In genomic region chr16:66569827-66570405, GRCh38 we compare ENCODE assay signal across 15 cellular contexts. TPM values are rescaled to one million over a fixed set of nuclear protein-coding genes. Genes with fewer than 3 reads are reported as not detected.
DNase-seq lines count a peak whose midpoint lies in the region; ATAC-seq, FAIRE-seq and TF ChIP-seq lines count a peak whose summit lies in the region.
"Had no signal": no experiment of that assay in that cellular context is flagged by ENCODE, and none has a peak within 500 bp of the region (broad histone marks: within the 10 kb centered on the region; RNA-seq: fewer than 3 reads in every experiment).

No MANE protein-coding gene starts in this region.

- CTCF ChIA-PET in CD8-positive, alpha-beta memory T cell (lab: Charles Lee) = interaction anchor here (0.8 to 1.9 kb wide), 4 partner anchors 9 to 165 kb away, joined by 3 to 5 read pairs (median 4); partner anchors contain the start of genes CKLF and CMTM2
- CTCF ChIA-PET in endothelial cell of umbilical vein (lab: Charles Lee) = interaction anchor here (0.9 to 2.2 kb wide), 15 partner anchors 9 to 298 kb away, joined by 3 to 16 read pairs (median 4); partner anchors contain the start of genes CKLF, CMTM2 and CMTM3

- FAIRE-seq in endothelial cell of umbilical vein (lab: Jason Lieb, UNC) = peak; percentile 44
- FAIRE-seq: GM12892 had no signal

- TF ChIP-seq CTCF in NB4 (IDR thresholded peaks at IDR 0.05; ENCODE audit: low read depth, low read length) (no peak), endothelial cell of umbilical vein (IDR thresholded peaks at IDR 0.05; ENCODE audit: extremely low read depth in 1 of 2, insufficient read depth in 1 of 2, low read depth in 1 of 2, low read length in 2 of 2) (no peak), natural killer cell (IDR thresholded peaks at IDR 0.05) (no peak)

- dilution Hi-C loops in endothelial cell of umbilical vein (cut with MboI; ENCODE audit: extremely low pct_ligation_motif_present, low sequenced_read_pairs) = no loop called here

- TF ChIP-seq POLR2A in NB4 (IDR thresholded peaks at IDR 0.05; ENCODE audit: extremely low read depth, insufficient read length) (no peak), endothelial cell of umbilical vein (IDR thresholded peaks at IDR 0.05; ENCODE audit: low read depth, low read length) (no peak)

- peaks cover 3% of the 10 kb centered on the region for H3K36me3 ChIP-seq in CD8-positive, alpha-beta memory T cell (ENCODE audit: insufficient read depth, low read length)
- H3K36me3 ChIP-seq in endothelial cell of umbilical vein (ENCODE audit: control insufficient read depth in 2 of 2, extremely low read depth in 1 of 2, insufficient read depth in 2 of 2, low read length in 2 of 2) = peaks cover 0 to 8% of the 10 kb centered on the region in 2 experiments

- H3K36me3 Mint-ChIP-seq in CD8-positive, alpha-beta memory T cell = peaks cover 4 to 40% (median 11%) of the 10 kb centered on the region in 3 donors
- peaks cover 8% of the 10 kb centered on the region for H3K36me3 Mint-ChIP-seq in natural killer cell

- no peaks in the 10 kb centered on the region for H3K9me3 ChIP-seq in CD8-positive, alpha-beta memory T cell (ENCODE audit: low read length)
- no peaks in the 10 kb centered on the region for H3K9me3 ChIP-seq in endothelial cell of umbilical vein (replicated peaks; ENCODE audit: control insufficient read depth, insufficient read depth, low read length)
- H3K9me3 ChIP-seq: Caco-2 had no signal

- peak in 1 of 3 donors; percentile 42 for ATAC-seq in natural killer cell
- ATAC-seq in GM21526 (IDR thresholded peaks at IDR 0.05; ENCODE audit: low FRiP score, unreplicated experiment) = no peak
- ATAC-seq: activated naive CD4-positive, alpha-beta T cell treated with anti-CD3 and anti-CD28 coated beads, Interleukin-2, amount 50 U/mL, for 72 hours had no signal

- H3K9me3 Mint-ChIP-seq in CD8-positive, alpha-beta memory T cell = no peaks in the 10 kb centered on the region
- H3K9me3 Mint-ChIP-seq in natural killer cell = no peaks in the 10 kb centered on the region
- H3K9me3 Mint-ChIP-seq: activated naive CD4-positive, alpha-beta T cell treated with anti-CD3 and anti-CD28 coated beads, Interleukin-2, amount 50 U/mL, for 72 hours; nephron; T-helper 2 cell treated with Interferon-gamma antibody and Interleukin-4, amounts not matched to agents 5 μg/mL and 100 μg/mL, for 36 hours had no signal

- no peak overlapping the region for H3K27ac ChIP-seq in CD8-positive, alpha-beta memory T cell (ENCODE audit: low read depth, low read length)
- H3K27ac ChIP-seq in endothelial cell of umbilical vein (ENCODE audit: insufficient read depth, low read depth, low read length) = peak overlapping the region; percentile 79

- peak overlapping the region in 7 of 8 donors; percentile 15 to 87 (median 34) for H3K27ac Mint-ChIP-seq in CD8-positive, alpha-beta memory T cell
- H3K27ac Mint-ChIP-seq in natural killer cell = peak overlapping the region; percentile 71 to 72
- H3K27ac Mint-ChIP-seq: activated naive CD4-positive, alpha-beta T cell treated with anti-CD3 and anti-CD28 coated beads, Interleukin-2, amount 50 U/mL, for 72 hours; nephron; T-helper 2 cell treated with Interferon-gamma antibody and Interleukin-4, amounts not matched to agents 5 μg/mL and 100 μg/mL, for 36 hours had no signal

- no peaks in the 10 kb centered on the region for H3K27me3 Mint-ChIP-seq in CD8-positive, alpha-beta memory T cell
- no peaks in the 10 kb centered on the region for H3K27me3 Mint-ChIP-seq in natural killer cell (ENCODE audit: low read depth in 2 of 2)

- H3K4me2 ChIP-seq in endothelial cell of umbilical vein (ENCODE audit: insufficient read depth, low read length) = peak overlapping the region; percentile 81

- H3K4me3 ChIP-seq in CD8-positive, alpha-beta memory T cell (ENCODE audit: low read length) = no peak overlapping the region
- H3K4me3 ChIP-seq in NB4 (ENCODE audit: low read depth, low read length) = no peak overlapping the region
- no peak overlapping the region for H3K4me3 ChIP-seq in endothelial cell of umbilical vein (replicated peaks in 1 of 3; ENCODE audit: insufficient read depth in 1 of 3, low read depth in 1 of 3, low read length in 3 of 3)

- peaks cover 7% of the 10 kb centered on the region for H3K79me2 ChIP-seq in endothelial cell of umbilical vein (ENCODE audit: control insufficient read depth, insufficient read depth, low read length)

- no peak overlapping the region for H2AFZ ChIP-seq in endothelial cell of umbilical vein (ENCODE audit: low read depth, low read length)

- H3K4me1 ChIP-seq in CD8-positive, alpha-beta memory T cell (ENCODE audit: insufficient read depth, low read length) = no peaks in the 10 kb centered on the region
- peaks cover 34% of the 10 kb centered on the region for H3K4me1 ChIP-seq in endothelial cell of umbilical vein (ENCODE audit: control insufficient read depth, extremely low read depth, insufficient read depth, low read length)
- H3K4me1 ChIP-seq: Caco-2 had no signal

- H3K27me3 ChIP-seq in CD8-positive, alpha-beta memory T cell (ENCODE audit: insufficient read depth, low read length, poor library complexity, severe bottlenecking) = no peaks in the 10 kb centered on the region
- H3K27me3 ChIP-seq in endothelial cell of umbilical vein (ENCODE audit: control insufficient read depth in 2 of 2, insufficient read depth in 2 of 2, low read length in 2 of 2) = no peaks in the 10 kb centered on the region

- H3K4me3 Mint-ChIP-seq in CD8-positive, alpha-beta memory T cell = no peak overlapping the region
- no peak overlapping the region for H3K4me3 Mint-ChIP-seq in natural killer cell
- H3K4me3 Mint-ChIP-seq: nephron; T-helper 2 cell treated with Interferon-gamma antibody and Interleukin-4, amounts not matched to agents 5 μg/mL and 100 μg/mL, for 36 hours had no signal

- H4K20me1 ChIP-seq in endothelial cell of umbilical vein (replicated peaks; ENCODE audit: control insufficient read depth, extremely low read depth, insufficient read depth, low read length) = no peaks in the 10 kb centered on the region

- peak overlapping the region; percentile 29 for H3K9ac ChIP-seq in endothelial cell of umbilical vein (replicated peaks; ENCODE audit: extremely low read depth, insufficient read depth, low read length)

- no peak for DNase-seq in CD8-positive, alpha-beta memory T cell
- peak; percentile 54 for DNase-seq in NB4 (ENCODE audit: low read depth)
- DNase-seq in endothelial cell of umbilical vein (ENCODE audit: low read depth, low spot score) = peak; percentile 76
- DNase-seq in natural killer cell = no peak
- no peak for DNase-seq in AG08395 (ENCODE audit: low spot score)
- DNase-seq in stimulated activated CD4-positive, alpha-beta T cell treated with anti-CD3 and anti-CD28 coated beads, Interleukin-4, amount 100 ng/mL, for 24 hours = no peak
- DNase-seq in cerebellar cortex (ENCODE audit: low spot score) = no peak
- DNase-seq: Caco-2; effector CD4-positive, alpha-beta T cell; NCI-H1694 treated with DMSO at 0.1 percent for 48 hours had no signal

- POLR2A ChIA-PET in CD8-positive, alpha-beta memory T cell (lab: Charles Lee) = interaction anchor here (0.5 to 0.8 kb wide), 3 partner anchors 10 to 1968 kb away, joined by 3 read pairs; partner anchors contain the start of gene CMTM2
- POLR2A ChIA-PET in endothelial cell of umbilical vein (lab: Charles Lee) = no interaction called here

- H3K9me1 ChIP-seq in endothelial cell of umbilical vein (replicated peaks; ENCODE audit: control insufficient read depth, extremely low read depth, insufficient read depth, low read length) = no peaks in the 10 kb centered on the region

- no TSS peak for BruUV-seq in endothelial cell of umbilical vein (replicated peaks; lab: Mats Ljungman, UMichigan)

- peaks cover 11 to 58% (median 37%) of the 10 kb centered on the region in 3 donors for H3K4me1 Mint-ChIP-seq in CD8-positive, alpha-beta memory T cell
- H3K4me1 Mint-ChIP-seq in natural killer cell = peaks cover 18 to 36% of the 10 kb centered on the region in 2 donors

- intact Hi-C loops in endothelial cell of umbilical vein (cut with micrococcal nuclease) (loop anchor here (5.0 kb wide), 1 partner anchor 53 kb away; no protein-coding TSS in a partner anchor), natural killer cell (cut with micrococcal nuclease) (no loop called here)

RNA-seq across cellular contexts. Expression of gene CMTM1, which starts 3.7 kb away (rescaled TPM):
- 1 to 10 TPM; 8.2 to 8.6 TPM for total RNA-seq in CD8-positive, alpha-beta memory T cell
- polyA plus RNA-seq in CD8-positive, alpha-beta memory T cell = 1.2 TPM
- 9.3 and 12.3 TPM in 2 replicates for total RNA-seq in endothelial cell of umbilical vein
- polyA plus RNA-seq in endothelial cell of umbilical vein = 3.0 and 3.8 TPM in 2 replicates
- polyA plus RNA-seq in endothelial cell of umbilical vein (2011; cell fraction: cytosol; rRNA removed) = 1.9 and 2.5 TPM in 2 replicates
- 1.8 and 2.4 TPM in 2 replicates for polyA plus RNA-seq in endothelial cell of umbilical vein (2011; cell fraction: nucleus; rRNA removed)
- 2.9 and 5.1 TPM in 2 replicates for polyA plus RNA-seq in endothelial cell of umbilical vein (2012)
- 3.8 and 4.5 TPM in 2 replicates for polyA minus RNA-seq in endothelial cell of umbilical vein
- 4.8 TPM for polyA minus RNA-seq in endothelial cell of umbilical vein (2011; cell fraction: cytosol; rRNA and poly(A)+ RNA removed)
- 1.2 and 1.9 TPM in 2 replicates for polyA minus RNA-seq in endothelial cell of umbilical vein (2011; cell fraction: nucleus; rRNA and poly(A)+ RNA removed)
- total RNA-seq in natural killer cell = 1 to 10 TPM; 4.4 to 8.5 (median 7.8) TPM

RNA-seq across cellular contexts. Expression of gene CMTM2, which starts 9.3 kb away (rescaled TPM):
- under 1 TPM; 0.22 to 0.24 TPM for total RNA-seq in CD8-positive, alpha-beta memory T cell
- not detected for polyA plus RNA-seq in CD8-positive, alpha-beta memory T cell
- total RNA-seq in endothelial cell of umbilical vein (not detected in 2 replicates), natural killer cell (1 to 10 TPM in 1 of 3 donors, under 1 TPM in 2; 0.61 to 1.6 (median 0.82) TPM)
- polyA plus RNA-seq in endothelial cell of umbilical vein = not detected in 2 replicates
- polyA plus RNA-seq in endothelial cell of umbilical vein (2011; cell fraction: cytosol; rRNA removed) = not detected in 2 replicates
- polyA plus RNA-seq in endothelial cell of umbilical vein (2011; cell fraction: nucleus; rRNA removed) = 0.20 TPM in 1 of 2 replicates, not detected in the other
- not detected in 2 replicates for polyA plus RNA-seq in endothelial cell of umbilical vein (2012)
- 1.6 TPM in 1 of 2 replicates, not detected in the other for polyA minus RNA-seq in endothelial cell of umbilical vein
- not detected for polyA minus RNA-seq in endothelial cell of umbilical vein (2011; cell fraction: cytosol; rRNA and poly(A)+ RNA removed)
- not detected in 2 replicates for polyA minus RNA-seq in endothelial cell of umbilical vein (2011; cell fraction: nucleus; rRNA and poly(A)+ RNA removed)
- total RNA-seq: Caco-2 had no signal

RNA-seq across cellular contexts. Expression of gene CKLF, which starts 17.5 kb away (rescaled TPM):
- 100 to 1,000 TPM; 118 to 121 TPM for total RNA-seq in CD8-positive, alpha-beta memory T cell
- polyA plus RNA-seq in CD8-positive, alpha-beta memory T cell = 265 TPM
- total RNA-seq in endothelial cell of umbilical vein (80.0 and 93.4 TPM in 2 replicates), natural killer cell (10 to 100 TPM; 48.0 to 69.7 (median 54.6) TPM)
- polyA plus RNA-seq in endothelial cell of umbilical vein = 197 and 209 TPM in 2 replicates
- 174 and 175 TPM in 2 replicates for polyA plus RNA-seq in endothelial cell of umbilical vein (2011; cell fraction: cytosol; rRNA removed)
- polyA plus RNA-seq in endothelial cell of umbilical vein (2011; cell fraction: nucleus; rRNA removed) = 54.0 and 61.7 TPM in 2 replicates
- polyA plus RNA-seq in endothelial cell of umbilical vein (2012) = 85.6 and 95.1 TPM in 2 replicates
- polyA minus RNA-seq in endothelial cell of umbilical vein = 49.7 and 62.3 TPM in 2 replicates
- polyA minus RNA-seq in endothelial cell of umbilical vein (2011; cell fraction: cytosol; rRNA and poly(A)+ RNA removed) = 38.7 TPM
- 9.4 and 9.9 TPM in 2 replicates for polyA minus RNA-seq in endothelial cell of umbilical vein (2011; cell fraction: nucleus; rRNA and poly(A)+ RNA removed)

RNA-seq across cellular contexts. Expression of gene TK2, which starts 20.0 kb away (rescaled TPM):
- total RNA-seq in CD8-positive, alpha-beta memory T cell = 1 to 10 TPM; 5.6 TPM
- polyA plus RNA-seq in CD8-positive, alpha-beta memory T cell = 10.4 TPM
- 23.4 and 25.2 TPM in 2 replicates for total RNA-seq in endothelial cell of umbilical vein
- polyA plus RNA-seq in endothelial cell of umbilical vein = 12.1 and 12.2 TPM in 2 replicates
- 15.2 and 16.6 TPM in 2 replicates for polyA plus RNA-seq in endothelial cell of umbilical vein (2011; cell fraction: cytosol; rRNA removed)
- polyA plus RNA-seq in endothelial cell of umbilical vein (2011; cell fraction: nucleus; rRNA removed) = 25.4 and 27.0 TPM in 2 replicates
- 19.2 and 20.4 TPM in 2 replicates for polyA plus RNA-seq in endothelial cell of umbilical vein (2012)
- 31.5 and 50.2 TPM in 2 replicates for polyA minus RNA-seq in endothelial cell of umbilical vein
- polyA minus RNA-seq in endothelial cell of umbilical vein (2011; cell fraction: cytosol; rRNA and poly(A)+ RNA removed) = 14.0 TPM
- 10.6 and 12.2 TPM in 2 replicates for polyA minus RNA-seq in endothelial cell of umbilical vein (2011; cell fraction: nucleus; rRNA and poly(A)+ RNA removed)
- total RNA-seq in natural killer cell = 10 to 100 TPM; 18.8 to 25.8 (median 25.1) TPM

RNA-seq across cellular contexts. Expression of gene CMTM3, which starts 34.6 kb away (rescaled TPM):
- total RNA-seq in CD8-positive, alpha-beta memory T cell = 10 to 100 TPM; 68.0 to 71.8 TPM
- 131 TPM for polyA plus RNA-seq in CD8-positive, alpha-beta memory T cell
- 83.6 and 90.5 TPM in 2 replicates for total RNA-seq in endothelial cell of umbilical vein
- 86.2 and 104 TPM in 2 replicates for polyA plus RNA-seq in endothelial cell of umbilical vein
- polyA plus RNA-seq in endothelial cell of umbilical vein (2011; cell fraction: cytosol; rRNA removed) = 74.9 and 81.6 TPM in 2 replicates
- polyA plus RNA-seq in endothelial cell of umbilical vein (2011; cell fraction: nucleus; rRNA removed) = 43.1 and 45.5 TPM in 2 replicates
- 66.2 and 95.6 TPM in 2 replicates for polyA plus RNA-seq in endothelial cell of umbilical vein (2012)
- polyA minus RNA-seq in endothelial cell of umbilical vein = 75.2 and 81.4 TPM in 2 replicates
- not detected for polyA minus RNA-seq in endothelial cell of umbilical vein (2011; cell fraction: cytosol; rRNA and poly(A)+ RNA removed)
- polyA minus RNA-seq in endothelial cell of umbilical vein (2011; cell fraction: nucleus; rRNA and poly(A)+ RNA removed) = 12.5 and 16.8 TPM in 2 replicates
- 10 to 100 TPM; 68.2 to 86.4 (median 85.0) TPM for total RNA-seq in natural killer cell

Comparison
In these comparisons a context has a peak if more than half of its experiments do, and no peak if none do; other contexts are left out.
1. DNase-seq: peak in NB4 (single experiment) and endothelial cell of umbilical vein (single experiment); none in CD8-positive, alpha-beta memory T cell (0 of 5), natural killer cell (single experiment), AG08395 (single experiment), stimulated activated CD4-positive, alpha-beta T cell treated with anti-CD3 and anti-CD28 coated beads, Interleukin-4, amount 100 ng/mL, for 24 hours (single experiment) and cerebellar cortex (single experiment).